Comparison of ENCODE assay signal across 1 cellular context in the genomic region with DNA sequence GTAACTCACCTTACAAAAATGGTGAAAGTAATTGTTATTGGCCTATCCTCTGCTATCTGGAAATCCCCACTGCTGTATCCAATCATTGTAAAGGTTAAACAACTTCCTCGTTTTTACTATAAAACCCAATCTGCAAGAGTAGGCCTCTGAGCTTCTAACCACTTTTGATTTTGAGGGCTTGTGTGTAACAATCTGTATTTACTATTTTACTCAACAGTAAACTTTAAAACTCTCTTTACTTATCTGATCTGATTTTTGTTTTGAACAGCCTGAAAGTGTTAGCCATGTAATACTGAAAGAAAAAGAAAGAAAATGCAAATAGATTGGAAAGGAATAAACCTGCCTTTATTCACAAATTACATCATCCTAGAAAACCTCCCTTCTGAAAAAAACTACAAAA.
TF ChIP-seq lines count a peak whose summit lies in the region.

No MANE protein-coding gene starts in this region.

TF ChIP-seq in HepG2, 621 proteins besides CTCF, POLR2A, EP300 and RAD21 (continued from another document):
- TF ChIP-seq, protein P1, sequence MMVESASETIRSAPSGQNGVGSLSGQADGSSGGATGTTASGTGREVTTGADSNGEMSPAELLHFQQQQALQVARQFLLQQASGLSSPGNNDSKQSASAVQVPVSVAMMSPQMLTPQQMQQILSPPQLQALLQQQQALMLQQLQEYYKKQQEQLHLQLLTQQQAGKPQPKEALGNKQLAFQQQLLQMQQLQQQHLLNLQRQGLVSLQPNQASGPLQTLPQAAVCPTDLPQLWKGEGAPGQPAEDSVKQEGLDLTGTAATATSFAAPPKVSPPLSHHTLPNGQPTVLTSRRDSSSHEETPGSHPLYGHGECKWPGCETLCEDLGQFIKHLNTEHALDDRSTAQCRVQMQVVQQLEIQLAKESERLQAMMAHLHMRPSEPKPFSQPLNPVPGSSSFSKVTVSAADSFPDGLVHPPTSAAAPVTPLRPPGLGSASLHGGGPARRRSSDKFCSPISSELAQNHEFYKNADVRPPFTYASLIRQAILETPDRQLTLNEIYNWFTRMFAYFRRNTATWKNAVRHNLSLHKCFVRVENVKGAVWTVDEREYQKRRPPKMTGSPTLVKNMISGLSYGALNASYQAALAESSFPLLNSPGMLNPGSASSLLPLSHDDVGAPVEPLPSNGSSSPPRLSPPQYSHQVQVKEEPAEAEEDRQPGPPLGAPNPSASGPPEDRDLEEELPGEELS (CRISPR knock-in tag; IDR thresholded peaks at IDR 0.05) = no peak
- TF ChIP-seq SRY (CRISPR knock-in tag; IDR thresholded peaks at IDR 0.05) (no peak), XRCC5 (optimal IDR thresholded peaks at IDR 0.05; ENCODE audit: low read length) (no peak), THAP11 (CRISPR knock-in tag; IDR thresholded peaks at IDR 0.05) (no peak), CEBPG (CRISPR knock-in tag; IDR thresholded peaks at IDR 0.05) (no peak)
- TF ChIP-seq, protein P2, sequence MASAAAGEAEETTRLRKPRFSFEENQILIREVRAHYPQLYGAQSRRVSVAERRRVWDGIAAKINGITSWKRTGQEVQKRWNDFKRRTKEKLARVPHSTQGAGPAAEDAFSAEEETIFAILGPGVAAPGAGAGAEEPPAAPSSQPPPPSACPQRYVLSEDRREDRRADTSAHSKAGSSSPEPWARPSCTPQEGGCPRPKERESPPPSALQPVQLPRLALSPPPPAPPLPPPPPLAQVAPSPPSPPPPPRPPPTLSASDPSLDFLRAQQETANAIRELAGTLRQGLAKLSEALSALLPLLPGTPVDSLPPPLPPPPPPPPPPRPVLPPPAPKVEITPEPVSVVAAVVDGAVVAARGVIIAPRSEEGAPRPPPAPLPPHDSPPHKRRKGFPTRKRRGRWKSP (CRISPR knock-in tag; IDR thresholded peaks at IDR 0.05) = no peak
- TF ChIP-seq, protein P3, sequence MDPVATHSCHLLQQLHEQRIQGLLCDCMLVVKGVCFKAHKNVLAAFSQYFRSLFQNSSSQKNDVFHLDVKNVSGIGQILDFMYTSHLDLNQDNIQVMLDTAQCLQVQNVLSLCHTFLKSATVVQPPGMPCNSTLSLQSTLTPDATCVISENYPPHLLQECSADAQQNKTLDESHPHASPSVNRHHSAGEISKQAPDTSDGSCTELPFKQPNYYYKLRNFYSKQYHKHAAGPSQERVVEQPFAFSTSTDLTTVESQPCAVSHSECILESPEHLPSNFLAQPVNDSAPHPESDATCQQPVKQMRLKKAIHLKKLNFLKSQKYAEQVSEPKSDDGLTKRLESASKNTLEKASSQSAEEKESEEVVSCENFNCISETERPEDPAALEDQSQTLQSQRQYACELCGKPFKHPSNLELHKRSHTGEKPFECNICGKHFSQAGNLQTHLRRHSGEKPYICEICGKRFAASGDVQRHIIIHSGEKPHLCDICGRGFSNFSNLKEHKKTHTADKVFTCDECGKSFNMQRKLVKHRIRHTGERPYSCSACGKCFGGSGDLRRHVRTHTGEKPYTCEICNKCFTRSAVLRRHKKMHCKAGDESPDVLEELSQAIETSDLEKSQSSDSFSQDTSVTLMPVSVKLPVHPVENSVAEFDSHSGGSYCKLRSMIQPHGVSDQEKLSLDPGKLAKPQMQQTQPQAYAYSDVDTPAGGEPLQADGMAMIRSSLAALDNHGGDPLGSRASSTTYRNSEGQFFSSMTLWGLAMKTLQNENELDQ (CRISPR knock-in tag; IDR thresholded peaks at IDR 0.05; ENCODE audit: borderline replicate concordance) = no peak
TF ChIP-seq in HepG2: peak in this region for 0.
